ENCODE assay signal across 15 cellular contexts in genomic region chr2:48104418-48104817, GRCh38.
A peak's percentile ranks its signal among the peaks of the same experiment; 100 is the strongest.
DNase-seq lines count a peak whose midpoint lies in the region; ATAC-seq, FAIRE-seq and TF ChIP-seq lines count a peak whose summit lies in the region.
"Had no signal": no experiment of that assay in that cellular context is flagged by ENCODE, and none has a peak within 500 bp of the region (broad histone marks: within the 10 kb centered on the region; RNA-seq: fewer than 3 reads in every experiment).

No MANE protein-coding gene starts in this region.

- H3K36me3 ChIP-seq in GM23248 (ENCODE audit: low read depth) (no peaks in the 10 kb centered on the region), Loucy (ENCODE audit: insufficient read depth, low read length) (no peaks in the 10 kb centered on the region), osteoblast (ENCODE audit: insufficient read depth, low read length) (no peaks in the 10 kb centered on the region)
- H3K36me3 ChIP-seq: HAP-1 had no signal

- TF ChIP-seq EP300 in A549 (IDR thresholded peaks at IDR 0.05), result no peak

- H3K9ac ChIP-seq in GM23248, result no peak overlapping the region
- H3K9ac ChIP-seq in Loucy (ENCODE audit: low read depth, low read length, poor library complexity, severe bottlenecking), result no peak overlapping the region

- no peak overlapping the region for H3K4me3 ChIP-seq in A549
- H3K4me3 ChIP-seq in GM23248, result no peak overlapping the region
- no peak overlapping the region for H3K4me3 ChIP-seq in Loucy (ENCODE audit: low read length, poor library complexity, severe bottlenecking)
- no peak overlapping the region for H3K4me3 ChIP-seq in osteoblast (ENCODE audit: insufficient read depth, low read length)
- H3K4me3 ChIP-seq: HAP-1 had no signal

- no peak for TF ChIP-seq POLR2A in A549 (IDR thresholded peaks at IDR 0.05; ENCODE audit: low read length)

- CTCF ChIA-PET in A549 (lab: Yijun Ruan, JAX) (interaction anchor here (0.9 to 6.7 kb wide), 5 partner anchors 11 to 341 kb away, joined by 3 to 135 read pairs (median 9); partner anchors contain the start of gene FBXO11), WTC11 (lab: Charles Lee) (interaction anchor here (0.6 to 3.3 kb wide), 4 partner anchors 57 to 296 kb away, joined by 3 to 24 read pairs (median 4); partner anchors contain the start of gene FBXO11)

- no peak for FAIRE-seq in A549 (lab: Jason Lieb, UNC)
- FAIRE-seq: D721Med, G401.6, GM12891 had no signal

- ATAC-seq in A549 (no peak), WTC11 (no peak)

- H3K79me2 ChIP-seq in GM23248 (ENCODE audit: insufficient read depth) (no peaks in the 10 kb centered on the region), Loucy (ENCODE audit: insufficient read depth, low read length) (no peaks in the 10 kb centered on the region), osteoblast (ENCODE audit: insufficient read depth, low read length) (no peaks in the 10 kb centered on the region)

- TF ChIP-seq RAD21 in A549 (conservative IDR thresholded peaks at IDR 0.05 in 1 of 2, IDR thresholded peaks at IDR 0.05 in 1 of 2), result no peak

- peaks cover 4% of the 10 kb centered on the region for H3K9me3 Mint-ChIP-seq in activated naive CD8-positive, alpha-beta T cell treated with anti-CD3 and anti-CD28 coated beads for 36 hours
- peaks cover 13% of the 10 kb centered on the region for H3K9me3 Mint-ChIP-seq in WTC11

- H3K4me2 ChIP-seq in A549 (no peak overlapping the region), GM23248 (ENCODE audit: unreplicated experiment) (no peak overlapping the region), Loucy (ENCODE audit: low read depth, low read length, poor library complexity, severe bottlenecking) (no peak overlapping the region), osteoblast (ENCODE audit: insufficient read depth, low read length) (no peak overlapping the region)

- H3F3A ChIP-seq in GM23248 (ENCODE audit: insufficient read depth) (peaks cover 15% of the 10 kb centered on the region), Loucy (ENCODE audit: low read depth) (no peaks in the 10 kb centered on the region)

- DNase-seq in A549 (ENCODE audit: low read depth in 1 of 2, low spot score in 1 of 2) (no peak), GM23248 (no peak), osteoblast (ENCODE audit: insufficient read length, low spot score, missing footprints) (no peak), WTC11 (ENCODE audit: low spot score) (no peak)
- no peak for DNase-seq in activated naive CD8-positive, alpha-beta T cell treated with anti-CD3 and anti-CD28 coated beads for 36 hours
- DNase-seq: AML-193; Caco-2; CD4-positive, alpha-beta T cell; KBM-7 had no signal

- in situ Hi-C loops in GM23248 (cut with MboI), result loop anchor here (10.0 kb wide), 1 partner anchor 260 kb away; no protein-coding TSS in a partner anchor

- peaks cover 14% of the 10 kb centered on the region for H3K4me1 Mint-ChIP-seq in activated naive CD8-positive, alpha-beta T cell treated with anti-CD3 and anti-CD28 coated beads for 36 hours
- peaks cover 20% of the 10 kb centered on the region for H3K4me1 Mint-ChIP-seq in WTC11

- TF ChIP-seq CTCF in A549 (IDR thresholded peaks at IDR 0.05) (no peak), Loucy (conservative IDR thresholded peaks at IDR 0.05; ENCODE audit: low read length) (no peak), osteoblast (IDR thresholded peaks at IDR 0.05; ENCODE audit: extremely low read depth, low read depth, low read length) (no peak), WTC11 (IDR thresholded peaks at IDR 0.05) (no peak)

- H3K27ac Mint-ChIP-seq in activated naive CD8-positive, alpha-beta T cell treated with anti-CD3 and anti-CD28 coated beads for 36 hours, result no peak overlapping the region
- H3K27ac Mint-ChIP-seq in WTC11, result no peak overlapping the region
- H3K27ac Mint-ChIP-seq: CD4-positive, alpha-beta T cell had no signal

- H3K36me3 Mint-ChIP-seq in activated naive CD8-positive, alpha-beta T cell treated with anti-CD3 and anti-CD28 coated beads for 36 hours, result no peaks in the 10 kb centered on the region
- no peaks in the 10 kb centered on the region for H3K36me3 Mint-ChIP-seq in WTC11

- H2AFZ ChIP-seq in GM23248 (peak overlapping the region; percentile 44), Loucy (ENCODE audit: low read length) (peak overlapping the region; percentile 11; the same call in 1 of the 2 replicates), osteoblast (ENCODE audit: low read length) (peak overlapping the region; percentile 32)

- no peaks in the 10 kb centered on the region for H4K20me1 ChIP-seq in GM23248 (ENCODE audit: insufficient read depth)
- no peaks in the 10 kb centered on the region for H4K20me1 ChIP-seq in Loucy (ENCODE audit: insufficient read depth, low read length, poor library complexity, severe bottlenecking)
- H4K20me1 ChIP-seq in osteoblast (ENCODE audit: insufficient read depth, low read length), result no peaks in the 10 kb centered on the region

- no peaks in the 10 kb centered on the region for H3K9me2 ChIP-seq in GM23248 (ENCODE audit: insufficient read depth)
- no peaks in the 10 kb centered on the region for H3K9me2 ChIP-seq in Loucy (replicated peaks; ENCODE audit: low read depth, low read length)

- no peaks in the 10 kb centered on the region for H3K9me3 ChIP-seq in A549
- no peaks in the 10 kb centered on the region for H3K9me3 ChIP-seq in GM23248 (ENCODE audit: low read depth)
- H3K9me3 ChIP-seq in Loucy (ENCODE audit: insufficient read depth, low read depth, low read length), result no peaks in the 10 kb centered on the region
- no peaks in the 10 kb centered on the region for H3K9me3 ChIP-seq in osteoblast (ENCODE audit: low read depth, low read length)
- H3K9me3 ChIP-seq: Caco-2, HAP-1 had no signal

- peaks cover 6% of the 10 kb centered on the region for H3K27me3 Mint-ChIP-seq in activated naive CD8-positive, alpha-beta T cell treated with anti-CD3 and anti-CD28 coated beads for 36 hours
- H3K27me3 Mint-ChIP-seq in WTC11 (ENCODE audit: low read depth), result no peaks in the 10 kb centered on the region
- H3K27me3 Mint-ChIP-seq: CD4-positive, alpha-beta T cell had no signal

- H3K4me1 ChIP-seq in A549 (peaks cover 22% of the 10 kb centered on the region), GM23248 (ENCODE audit: insufficient read depth) (peaks cover 16% of the 10 kb centered on the region), Loucy (ENCODE audit: insufficient read depth, low read length, poor library complexity, severe bottlenecking) (peaks cover 10% of the 10 kb centered on the region), osteoblast (ENCODE audit: insufficient read depth, low read length) (peaks cover 19% of the 10 kb centered on the region)

- POLR2A ChIA-PET in A549 (lab: Yijun Ruan, JAX), result no interaction called here
- POLR2A ChIA-PET in WTC11 (lab: Charles Lee), result no interaction called here

- no peak overlapping the region for H3K27ac ChIP-seq in A549
- H3K27ac ChIP-seq in GM23248, result no peak overlapping the region
- no peak overlapping the region for H3K27ac ChIP-seq in osteoblast (ENCODE audit: low read depth, low read length)
- H3K27ac ChIP-seq: C4-2B had no signal

- H3K27me3 ChIP-seq in GM23248 (replicated peaks; ENCODE audit: insufficient read depth) (no peaks in the 10 kb centered on the region), Loucy (ENCODE audit: insufficient read depth, low read length, poor library complexity, severe bottlenecking) (no peaks in the 10 kb centered on the region), osteoblast (ENCODE audit: insufficient read depth, low read length) (no peaks in the 10 kb centered on the region)

- no peak overlapping the region for H3K4me3 Mint-ChIP-seq in activated naive CD8-positive, alpha-beta T cell treated with anti-CD3 and anti-CD28 coated beads for 36 hours
- no peak overlapping the region for H3K4me3 Mint-ChIP-seq in WTC11
- H3K4me3 Mint-ChIP-seq: CD4-positive, alpha-beta T cell had no signal

TF ChIP-seq in A549, 52 proteins besides CTCF, POLR2A, EP300 and RAD21:
- TF ChIP-seq CBX2 (IDR thresholded peaks at IDR 0.05; ENCODE audit: borderline replicate concordance, low read depth) (no peak), HEYL (CRISPR knock-in tag; IDR thresholded peaks at IDR 0.05) (no peak), KDM5A (IDR thresholded peaks at IDR 0.05) (0 out of 2 replicates have a peak, but pooled peaks have one; percentile 9)

TF ChIP-seq in WTC11, 78 proteins besides CTCF, POLR2A, EP300 and RAD21 (continues in another document):
- TF ChIP-seq MXD4 (CRISPR knock-in tag; IDR thresholded peaks at IDR 0.05; ENCODE audit: borderline replicate concordance) (no peak), HMGA2 (CRISPR knock-in tag; IDR thresholded peaks at IDR 0.05) (no peak), MLX (CRISPR knock-in tag; IDR thresholded peaks at IDR 0.05) (no peak), KAT7 (CRISPR knock-in tag; IDR thresholded peaks at IDR 0.05; ENCODE audit: borderline replicate concordance) (no peak), SOX15 (CRISPR knock-in tag; IDR thresholded peaks at IDR 0.05) (no peak), TEAD1 (CRISPR knock-in tag; IDR thresholded peaks at IDR 0.05) (no peak), FOXP1 (CRISPR knock-in tag; IDR thresholded peaks at IDR 0.05; ENCODE audit: borderline replicate concordance) (no peak), ZNF512 (CRISPR knock-in tag; IDR thresholded peaks at IDR 0.05; ENCODE audit: borderline replicate concordance) (no peak), E2F5 (CRISPR knock-in tag; IDR thresholded peaks at IDR 0.05) (no peak)
